Comparison of ENCODE assay signal across 8 cellular contexts in the genomic region with DNA sequence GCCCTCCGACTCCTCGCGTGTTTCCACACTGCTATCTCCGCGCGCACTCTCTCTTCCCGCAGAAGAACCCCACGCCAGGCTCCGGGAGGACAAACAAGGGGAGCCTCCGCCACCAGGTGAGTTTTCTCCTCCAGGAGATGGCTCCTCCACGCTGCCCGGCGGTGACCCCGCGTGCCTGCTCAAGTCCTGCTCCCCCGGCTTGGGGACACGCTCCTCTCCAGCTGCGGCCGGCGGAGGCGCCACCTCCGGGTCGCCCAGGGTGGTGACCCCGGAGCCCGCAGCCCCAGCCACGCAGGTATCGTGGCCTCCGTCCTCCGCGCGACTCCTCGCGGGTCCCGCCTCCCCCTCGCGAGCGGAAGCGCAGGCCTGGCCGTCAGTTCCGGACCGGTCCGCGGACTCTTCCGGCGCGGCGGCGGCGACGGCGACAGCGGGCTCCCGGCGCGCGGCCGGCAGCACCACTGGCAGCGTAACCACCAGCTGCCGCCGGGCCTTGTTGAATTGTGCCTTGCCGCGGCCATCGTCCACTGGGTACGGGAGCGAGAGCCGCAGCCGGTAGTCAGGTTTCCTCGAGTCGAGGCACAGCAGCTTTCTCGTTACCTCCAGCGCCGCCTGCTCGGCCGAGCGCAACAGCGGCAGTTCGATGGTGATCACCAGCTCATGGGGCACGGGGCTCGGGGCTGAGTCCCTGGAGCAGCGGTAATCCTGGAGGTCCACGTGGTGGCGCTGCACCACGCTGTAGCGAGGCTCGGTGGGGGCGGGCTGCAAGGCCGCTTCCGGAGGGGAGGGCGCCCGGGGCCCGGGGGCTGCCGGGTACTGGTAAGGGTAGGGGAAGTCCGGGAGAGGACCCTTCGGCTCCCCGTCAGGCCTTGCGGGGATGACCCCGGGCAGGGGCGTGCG. TPM values are rescaled to one million over a fixed set of nuclear protein-coding genes. Genes with fewer than 3 reads are reported as not detected.
DNase-seq lines count a peak whose midpoint lies in the region; ATAC-seq and TF ChIP-seq lines count a peak whose summit lies in the region.

No MANE protein-coding gene starts in this region.

- H3K4me1 ChIP-seq in IMR-90 (ENCODE audit: control insufficient read depth, insufficient read depth, low read length) (no peaks in the 10 kb centered on the region), OCI-LY3 (ENCODE audit: low read length) (peaks cover 22% of the 10 kb centered on the region), mucosa of stomach (ENCODE audit: control insufficient read depth, insufficient read depth, low read length) (peaks cover 20% of the 10 kb centered on the region)

- H2BK15ac ChIP-seq in IMR-90 (ENCODE audit: low read depth, low read length): no peak overlapping the region; the same call in 2 of the 3 replicates

- H3K36me3 ChIP-seq in IMR-90 (ENCODE audit: control insufficient read depth, insufficient read depth, low read length) (peaks cover 3% of the 10 kb centered on the region; the same call in 1 of the 2 replicates), OCI-LY3 (replicated peaks; ENCODE audit: low read depth, low read length) (peaks cover 38% of the 10 kb centered on the region), mucosa of stomach (ENCODE audit: control insufficient read depth, insufficient read depth, low read length) (no peaks in the 10 kb centered on the region)

- peaks cover 5 to 51% of the 10 kb centered on the region in 2 experiments for H3K79me1 ChIP-seq in IMR-90 (ENCODE audit: low read depth in 1 of 2, low read length in 2 of 2)

- intact Hi-C loops in IMR-90 (cut with micrococcal nuclease): loop anchor here (1.0 to 5.0 kb wide), 5 partner anchors 58 to 218 kb away; a partner anchor contains a TSS

- H4K91ac ChIP-seq in IMR-90 (ENCODE audit: insufficient read depth, low read depth, low read length): peak overlapping the region; percentile 89

- peak; percentile 91 for TF ChIP-seq CTCF in IMR-90 (conservative IDR thresholded peaks at IDR 0.05; ENCODE audit: low read depth, low read length)
- TF ChIP-seq CTCF in OCI-LY3 (IDR thresholded peaks at IDR 0.05; ENCODE audit: low read depth, low read length): peak; percentile 85
- TF ChIP-seq CTCF in epithelial cell of proximal tubule (conservative IDR thresholded peaks at IDR 0.05; ENCODE audit: low read depth, low read length): peak; percentile 70

- H2AK5ac ChIP-seq in IMR-90 (ENCODE audit: low read depth, low read length): no peak overlapping the region

- H3K9ac ChIP-seq in IMR-90 (ENCODE audit: low read depth, low read length) (peak overlapping the region; percentile 82), OCI-LY3 (ENCODE audit: low read length) (peak overlapping the region; percentile 92), mucosa of stomach (ENCODE audit: low read length) (peak overlapping the region; percentile 90)

- CTCF ChIA-PET in IMR-90 (lab: Yijun Ruan, JAX): interaction anchor here (0.6 to 1.4 kb wide), 9 partner anchors 9 to 471 kb away, joined by 3 to 5 read pairs (median 3); a partner anchor contains a TSS

- peak; percentile 69; the same call in 1 of the 2 replicates for TF ChIP-seq POLR2A in IMR-90 (IDR thresholded peaks at IDR 0.05; ENCODE audit: low read depth, low read length)

- peak overlapping the region; percentile 32 for H3K18ac ChIP-seq in IMR-90 (ENCODE audit: low read depth, low read length)

- peak overlapping the region; percentile 88 for H2BK120ac ChIP-seq in IMR-90 (ENCODE audit: low read depth, low read length)

- 0% methylated on average over 65 of the region's 99 CpGs; no CpG with 5 or more reads in 1 of the 2 experiments for WGBS in IMR-90 (ENCODE audit: extremely low coverage in 2 of 2, insufficient read length in 1 of 2), 2 experiments

- H4K20me1 ChIP-seq in IMR-90 (ENCODE audit: insufficient read depth, low read length) (peaks cover 18% of the 10 kb centered on the region), OCI-LY3 (ENCODE audit: insufficient read depth, low read length) (peaks cover 9% of the 10 kb centered on the region; the same call in 1 of the 2 replicates)

- TF ChIP-seq RAD21 in IMR-90 (IDR thresholded peaks at IDR 0.05; ENCODE audit: low read length): peak; percentile 84

- H3K9me1 ChIP-seq in IMR-90 (ENCODE audit: insufficient read depth, low read length): peaks cover 3% of the 10 kb centered on the region; the same call in 1 of the 2 replicates

- in situ Hi-C loops in IMR-90 (cut with MboI; ENCODE audit: low sequenced_read_pairs): no loop called here

- peak overlapping the region; percentile 99; the same call in 1 of the 2 replicates for H3K23ac ChIP-seq in IMR-90 (ENCODE audit: low read depth, low read length)

- H2BK5ac ChIP-seq in IMR-90 (ENCODE audit: low read depth, low read length, poor library complexity, severe bottlenecking): peak overlapping the region; percentile 93

- H3K4me3 ChIP-seq in IMR-90 (ENCODE audit: insufficient read depth, low read depth, low read length) (peak overlapping the region; percentile 82), OCI-LY3 (ENCODE audit: low read length) (peak overlapping the region; percentile 95), epithelial cell of proximal tubule (ENCODE audit: low read depth, low read length) (peak overlapping the region; percentile 96), mucosa of stomach (ENCODE audit: low read length) (peak overlapping the region; percentile 94)

- no TSS peak for BruUV-seq in IMR-90 (replicated peaks; lab: Mats Ljungman, UMichigan)

- H2AFZ ChIP-seq in IMR-90 (replicated peaks; ENCODE audit: low read length, poor library complexity) (peak overlapping the region; percentile 99), OCI-LY3 (ENCODE audit: low read depth, low read length) (peak overlapping the region; percentile 70; the same call in 1 of the 2 replicates)

- H3K27me3 ChIP-seq in IMR-90 (ENCODE audit: control insufficient read depth, insufficient read depth, low read length): no peaks in the 10 kb centered on the region
- no peaks in the 10 kb centered on the region for H3K27me3 ChIP-seq in OCI-LY3 (ENCODE audit: low read depth, low read length)
- no peaks in the 10 kb centered on the region for H3K27me3 ChIP-seq in mucosa of stomach (ENCODE audit: control insufficient read depth, insufficient read depth, low read length)

- peaks cover 95% of the 10 kb centered on the region for H3K79me2 ChIP-seq in OCI-LY3 (ENCODE audit: low read length)

- peak; percentile 74 for ATAC-seq in GM21529 (IDR thresholded peaks at IDR 0.05; ENCODE audit: unreplicated experiment)
- ATAC-seq in IMR-90 (ENCODE audit: low read depth): peak; percentile 91

- peak; percentile 95 for DNase-seq in DMS53 (lab: John Stamatoyannopoulos, UW)
- DNase-seq in IMR-90: peak; percentile 95
- DNase-seq in activated T-cell treated with anti-CD3 and anti-CD28 coated beads for 4 hours: peak; percentile 92
- no peak for DNase-seq in epithelial cell of proximal tubule (ENCODE audit: low read depth)
- peak; percentile 96 for DNase-seq in stimulated activated CD8-positive, alpha-beta memory T cell treated with anti-CD3 and anti-CD28 coated beads, Interleukin-4, amount 100 ng/mL, for 48 hours

- H4K8ac ChIP-seq in IMR-90 (ENCODE audit: low read depth in 2 of 2, low read length in 2 of 2): peak overlapping the region; percentile 73 to 95

- H3K9me3 ChIP-seq in IMR-90 (ENCODE audit: control insufficient read depth, insufficient read depth, low read length): no peaks in the 10 kb centered on the region
- H3K9me3 ChIP-seq in OCI-LY3 (ENCODE audit: insufficient read depth, low read length): no peaks in the 10 kb centered on the region
- H3K9me3 ChIP-seq in mucosa of stomach (ENCODE audit: control insufficient read depth, low read length): no peaks in the 10 kb centered on the region

- peak overlapping the region; percentile 56 for H4K5ac ChIP-seq in IMR-90 (ENCODE audit: low read depth, low read length)

- peak overlapping the region; percentile 92 for H3K27ac ChIP-seq in IMR-90 (ENCODE audit: insufficient read depth, low read length)
- peak overlapping the region; percentile 95 for H3K27ac ChIP-seq in OCI-LY3 (ENCODE audit: low read length)

- H3K4ac ChIP-seq in IMR-90 (ENCODE audit: low read depth, low read length): peak overlapping the region; percentile 96

- H3K56ac ChIP-seq in IMR-90 (ENCODE audit: extremely low read depth, insufficient read depth, low read length): peak overlapping the region; percentile 87

- peak overlapping the region; percentile 87 for H2AK9ac ChIP-seq in IMR-90 (replicated peaks; ENCODE audit: low read depth, low read length, poor library complexity)

- POLR2A ChIA-PET in IMR-90 (lab: Charles Lee; ENCODE audit: unreplicated experiment): interaction anchor here (1.7 kb wide), 1 partner anchor 135 kb away, joined by 5 read pairs; no protein-coding TSS in a partner anchor

- dilution Hi-C loops in IMR-90 (cut with HindIII; ENCODE audit: low sequenced_read_pairs, unreplicated experiment): no loop called here

- H3K4me2 ChIP-seq in IMR-90 (ENCODE audit: low read depth, low read length): peak overlapping the region; percentile 94
- peak overlapping the region; percentile 75 for H3K4me2 ChIP-seq in OCI-LY3 (ENCODE audit: low read length)

- H3K14ac ChIP-seq in IMR-90 (replicated peaks; ENCODE audit: low read depth, low read length): peak overlapping the region; percentile 95

- H2BK20ac ChIP-seq in IMR-90 (ENCODE audit: low read depth, low read length): no peak overlapping the region

RNA-seq across cellular contexts. Expression of a gene that starts 1.1 kb away (rescaled TPM):
- 4.1 and 7.5 TPM in 2 replicates for total RNA-seq in IMR-90 (2012; rRNA removed)
- 4.7 and 4.9 TPM in 2 replicates for polyA plus RNA-seq in IMR-90 (2012; rRNA removed)
- 5.0 and 5.1 TPM in 2 replicates for polyA plus RNA-seq in IMR-90 (2012; cell fraction: cytosol; rRNA removed)
- polyA plus RNA-seq in IMR-90 (2012; cell fraction: nucleus; rRNA removed; ENCODE audit: low replicate concordance): 2.1 and 3.5 TPM in 2 replicates
- total RNA-seq in epithelial cell of proximal tubule: 16.1 and 17.1 TPM in 2 replicates

RNA-seq across cellular contexts. Expression of a gene that starts 13.3 kb away (rescaled TPM):
- total RNA-seq in IMR-90 (2012; rRNA removed): 67.6 and 73.6 TPM in 2 replicates
- polyA plus RNA-seq in IMR-90 (2012; rRNA removed): 35.0 and 36.6 TPM in 2 replicates
- 33.2 and 53.2 TPM in 2 replicates for polyA plus RNA-seq in IMR-90 (2012; cell fraction: cytosol; rRNA removed)
- 8.3 and 10.4 TPM in 2 replicates for polyA plus RNA-seq in IMR-90 (2012; cell fraction: nucleus; rRNA removed; ENCODE audit: low replicate concordance)
- 51.7 and 68.1 TPM in 2 replicates for total RNA-seq in epithelial cell of proximal tubule

RNA-seq across cellular contexts. Expression of a gene that starts 13.5 kb away (rescaled TPM):
- total RNA-seq in IMR-90 (2012; rRNA removed) (129 and 249 TPM in 2 replicates), epithelial cell of proximal tubule (278 and 384 TPM in 2 replicates)
- 313 and 346 TPM in 2 replicates for polyA plus RNA-seq in IMR-90 (2012; rRNA removed)
- polyA plus RNA-seq in IMR-90 (2012; cell fraction: cytosol; rRNA removed): 59.6 and 120 TPM in 2 replicates
- 7.6 and 69.5 TPM in 2 replicates for polyA plus RNA-seq in IMR-90 (2012; cell fraction: nucleus; rRNA removed; ENCODE audit: low replicate concordance)

RNA-seq across cellular contexts. Expression of a gene that starts 35.2 kb away (rescaled TPM):
- total RNA-seq in IMR-90 (2012; rRNA removed) (20.8 and 28.3 TPM in 2 replicates), epithelial cell of proximal tubule (22.7 and 48.4 TPM in 2 replicates)
- 11.6 and 13.1 TPM in 2 replicates for polyA plus RNA-seq in IMR-90 (2012; rRNA removed)
- polyA plus RNA-seq in IMR-90 (2012; cell fraction: cytosol; rRNA removed): 6.7 and 7.4 TPM in 2 replicates
- polyA plus RNA-seq in IMR-90 (2012; cell fraction: nucleus; rRNA removed; ENCODE audit: low replicate concordance): 2.3 and 4.7 TPM in 2 replicates

RNA-seq across cellular contexts. Expression of a gene that starts 47.7 kb away (rescaled TPM):
- total RNA-seq in IMR-90 (2012; rRNA removed): 318 and 794 TPM in 2 replicates
- polyA plus RNA-seq in IMR-90 (2012; rRNA removed): 8,930 and 10,393 TPM in 2 replicates
- polyA plus RNA-seq in IMR-90 (2012; cell fraction: cytosol; rRNA removed): 10.7 and 2,863 TPM in 2 replicates
- 714 and 2,229 TPM in 2 replicates for polyA plus RNA-seq in IMR-90 (2012; cell fraction: nucleus; rRNA removed; ENCODE audit: low replicate concordance)
- total RNA-seq in epithelial cell of proximal tubule: 13,231 and 17,621 TPM in 2 replicates
